Comparison of ENCODE assay signal across 8 cellular contexts in genomic region chr7:77537595-77538185, GRCh38. TPM values are rescaled to one million over a fixed set of nuclear protein-coding genes. Genes with fewer than 3 reads are reported as not detected.
DNase-seq lines count a peak whose midpoint lies in the region; ATAC-seq and TF ChIP-seq lines count a peak whose summit lies in the region.

No MANE protein-coding gene starts in this region.

- intact Hi-C loops in PC-3 (cut with micrococcal nuclease) (loop anchor here (1.0 to 5.0 kb wide), 4 partner anchors 60 to 127 kb away; no protein-coding TSS in a partner anchor), ovary (cut with DNase I) (no loop called here), vagina (cut with DNase I) (loop anchor here (10.0 kb wide), 1 partner anchor 123 kb away; the partner anchor contains the start of gene GSAP)

- H3K9me2 ChIP-seq in PC-3 (replicated peaks; ENCODE audit: low read length) = no peaks in the 10 kb centered on the region

- H3K9me3 ChIP-seq in PC-3 (ENCODE audit: low read length) (no peaks in the 10 kb centered on the region), ovary (no peaks in the 10 kb centered on the region), vagina (no peaks in the 10 kb centered on the region)

- POLR2A ChIA-PET in PC-3 (lab: Charles Lee; ENCODE audit: unreplicated experiment) = interaction anchor here (0.7 to 1.0 kb wide), 4 partner anchors 9 to 83 kb away, joined by 4 to 21 read pairs (median 10); no protein-coding TSS in a partner anchor

- TF ChIP-seq POLR2A in ovary (IDR thresholded peaks at IDR 0.05) (no peak), vagina (IDR thresholded peaks at IDR 0.05) (no peak)

- TSS peak; percentile 8 for BruUV-seq in PC-3 (replicated peaks; lab: Mats Ljungman, UMichigan)

- TF ChIP-seq CTCF in PC-3 (conservative IDR thresholded peaks at IDR 0.05; ENCODE audit: low read depth, low read length) (no peak), ovary (IDR thresholded peaks at IDR 0.05) (no peak), vagina (IDR thresholded peaks at IDR 0.05) (no peak)

- CTCF ChIA-PET in PC-3 (lab: Charles Lee) = interaction anchor here (0.6 kb wide), 1 partner anchor 121 kb away, joined by 4 read pairs; no protein-coding TSS in a partner anchor
- CTCF ChIA-PET in activated naive CD4-positive, alpha-beta T cell treated with anti-CD3 and anti-CD28 coated beads, Interleukin-2, amount 10 ng/mL, durations not matched to agents 7 days and 5 days (lab: Charles Lee) = no interaction called here

- ATAC-seq in HG03280 (IDR thresholded peaks at IDR 0.05; ENCODE audit: unreplicated experiment) (peak; percentile 23), PC-3 (peak; percentile 4)

- H3K4me3 ChIP-seq in PC-3 (ENCODE audit: low read length) = peak overlapping the region; percentile 84
- H3K4me3 ChIP-seq in ovary = peak overlapping the region; percentile 92
- H3K4me3 ChIP-seq in vagina = peak overlapping the region; percentile 72 to 79

- H2AFZ ChIP-seq in PC-3 (ENCODE audit: low read length) = peak overlapping the region; percentile 68

- H3K4me1 ChIP-seq in PC-3 (ENCODE audit: insufficient read depth, low read length) (peaks cover 41% of the 10 kb centered on the region), ovary (ENCODE audit: insufficient read depth) (peaks cover 6% of the 10 kb centered on the region), vagina (peaks cover 44% of the 10 kb centered on the region)

- peaks cover 6% of the 10 kb centered on the region for H3F3A ChIP-seq in PC-3 (ENCODE audit: low read length, unreplicated experiment)

- peak overlapping the region; percentile 94 for H3K9ac ChIP-seq in PC-3 (ENCODE audit: low read length)

- H3K36me3 ChIP-seq in PC-3 (ENCODE audit: low read depth, low read length) = peaks cover 8% of the 10 kb centered on the region
- no peaks in the 10 kb centered on the region for H3K36me3 ChIP-seq in ovary
- H3K36me3 ChIP-seq in vagina = no peaks in the 10 kb centered on the region

- peak; percentile 66 to 93 (median 91) for DNase-seq in NCI-H1417 (lab: John Stamatoyannopoulos, UW)
- no peak for DNase-seq in NCI-H1417 treated with DMSO at 0.1 percent for 48 hours (lab: John Stamatoyannopoulos, UW)
- peak; percentile 29 for DNase-seq in PC-3
- peak; percentile 49 for DNase-seq in activated naive CD4-positive, alpha-beta T cell treated with anti-CD3 and anti-CD28 coated beads, Interleukin-2, amount 10 ng/mL, durations not matched to agents 7 days and 5 days
- DNase-seq in glomerular visceral epithelial cell (ENCODE audit: extremely low spot score) = peak; percentile 46
- peak in 4 of 5 donors; percentile 44 to 68 (median 52) for DNase-seq in ovary
- DNase-seq in vagina (ENCODE audit: extremely low spot score in 2 of 2) = peak in 1 of 2 donors; percentile 89

- peaks cover 2% of the 10 kb centered on the region for H3K36me3 Mint-ChIP-seq in activated naive CD4-positive, alpha-beta T cell treated with anti-CD3 and anti-CD28 coated beads, Interleukin-2, amount 10 ng/mL, durations not matched to agents 7 days and 5 days

- H3K4me1 Mint-ChIP-seq in activated naive CD4-positive, alpha-beta T cell treated with anti-CD3 and anti-CD28 coated beads, Interleukin-2, amount 10 ng/mL, durations not matched to agents 7 days and 5 days = peaks cover 23% of the 10 kb centered on the region

- peak overlapping the region; percentile 74 for H3K27ac Mint-ChIP-seq in activated naive CD4-positive, alpha-beta T cell treated with anti-CD3 and anti-CD28 coated beads, Interleukin-2, amount 10 ng/mL, durations not matched to agents 7 days and 5 days

- H4K20me1 ChIP-seq in PC-3 (ENCODE audit: low read length) = peaks cover 24% of the 10 kb centered on the region

- H3K27me3 Mint-ChIP-seq in activated naive CD4-positive, alpha-beta T cell treated with anti-CD3 and anti-CD28 coated beads, Interleukin-2, amount 10 ng/mL, durations not matched to agents 7 days and 5 days = peaks cover 12% of the 10 kb centered on the region

- 0 to 1% (median 0%) methylated on average over 41 to 55 of the region's 55 CpGs for WGBS in ovary, 3 donors

- H3K27me3 ChIP-seq in PC-3 (ENCODE audit: low read length) = no peaks in the 10 kb centered on the region
- H3K27me3 ChIP-seq in ovary = no peaks in the 10 kb centered on the region
- H3K27me3 ChIP-seq in vagina = no peaks in the 10 kb centered on the region

- peaks cover 2% of the 10 kb centered on the region for H3K9me3 Mint-ChIP-seq in activated naive CD4-positive, alpha-beta T cell treated with anti-CD3 and anti-CD28 coated beads, Interleukin-2, amount 10 ng/mL, durations not matched to agents 7 days and 5 days

- H3K27ac ChIP-seq in PC-3 (ENCODE audit: low read length) = peak overlapping the region; percentile 93
- H3K27ac ChIP-seq in ovary = peak overlapping the region; percentile 88 to 94
- H3K27ac ChIP-seq in vagina = peak overlapping the region; percentile 89

- H3K4me3 Mint-ChIP-seq in activated naive CD4-positive, alpha-beta T cell treated with anti-CD3 and anti-CD28 coated beads, Interleukin-2, amount 10 ng/mL, durations not matched to agents 7 days and 5 days = peak overlapping the region; percentile 94

- peaks cover 53% of the 10 kb centered on the region for H3K79me2 ChIP-seq in PC-3 (ENCODE audit: low read length)

- peak overlapping the region; percentile 97 for H3K4me2 ChIP-seq in PC-3 (ENCODE audit: low read length)

- no peak for TF ChIP-seq EP300 in ovary (IDR thresholded peaks at IDR 0.05)

RNA-seq across cellular contexts. Expression of gene PTPN12, which starts 0.6 kb away (rescaled TPM):
- total RNA-seq in PC-3 (2014; rRNA removed) = 26.2 and 34.3 TPM in 2 replicates
- total RNA-seq in ovary = 10 to 100 TPM; 45.8 to 90.0 (median 66.5) TPM
- 10 to 100 TPM; 48.5 to 62.7 TPM for polyA plus RNA-seq in ovary
- total RNA-seq in vagina = 106 TPM

Comparison
In these comparisons a context has a peak if more than half of its experiments do, and no peak if none do; other contexts are left out.
1. intact Hi-C loops: an anchor here in PC-3 (1.0 to 5.0 kb wide) and vagina (10.0 kb wide); none called in ovary.